22 cellular contexts compared by ENCODE assay signal in genomic region chr9:35495984-35496383, GRCh38. TPM values are rescaled to one million over a fixed set of nuclear protein-coding genes. Genes with fewer than 3 reads are reported as not detected.
DNase-seq lines count a peak whose midpoint lies in the region; ATAC-seq, FAIRE-seq and TF ChIP-seq lines count a peak whose summit lies in the region.
"Had no signal": no experiment of that assay in that cellular context is flagged by ENCODE, and none has a peak within 500 bp of the region (broad histone marks: within the 10 kb centered on the region; RNA-seq: fewer than 3 reads in every experiment).

No MANE protein-coding gene starts in this region.

- H3K27me3 Mint-ChIP-seq in activated naive CD4-positive, alpha-beta T cell treated with anti-CD3 and anti-CD28 coated beads for 36 hours (ENCODE audit: low read depth), result no peaks in the 10 kb centered on the region
- H3K27me3 Mint-ChIP-seq in activated CD8-positive, alpha-beta T cell treated with anti-CD3 and anti-CD28 coated beads, Interleukin-2, amount 10 ng/mL, durations not matched to agents 7 days and 5 days (ENCODE audit: low read depth), result no peaks in the 10 kb centered on the region

- H3K27ac Mint-ChIP-seq in activated naive CD4-positive, alpha-beta T cell treated with anti-CD3 and anti-CD28 coated beads for 36 hours, result no peak overlapping the region
- no peak overlapping the region for H3K27ac Mint-ChIP-seq in activated CD8-positive, alpha-beta T cell treated with anti-CD3 and anti-CD28 coated beads, Interleukin-2, amount 10 ng/mL, durations not matched to agents 7 days and 5 days
- H3K27ac Mint-ChIP-seq: effector memory CD8-positive, alpha-beta T cell; HFFc6 had no signal

- H3K27ac ChIP-seq in HEK293 (ENCODE audit: extremely low read depth, low read depth, low read length), result no peak overlapping the region
- H3K27ac ChIP-seq: HL-60, neutrophil, testis had no signal

- intact Hi-C loops in activated naive CD4-positive, alpha-beta T cell treated with anti-CD3 and anti-CD28 coated beads for 36 hours (cut with micrococcal nuclease), result no loop called here

- H3K4me1 Mint-ChIP-seq in activated naive CD4-positive, alpha-beta T cell treated with anti-CD3 and anti-CD28 coated beads for 36 hours (ENCODE audit: low read depth), result peaks cover 30% of the 10 kb centered on the region
- peaks cover 27% of the 10 kb centered on the region for H3K4me1 Mint-ChIP-seq in activated CD8-positive, alpha-beta T cell treated with anti-CD3 and anti-CD28 coated beads, Interleukin-2, amount 10 ng/mL, durations not matched to agents 7 days and 5 days (ENCODE audit: low read depth)

- H3K4me3 ChIP-seq in HEK293 (ENCODE audit: low read depth, low read length), result no peak overlapping the region
- H3K4me3 ChIP-seq: heart right ventricle, testis had no signal

- TF ChIP-seq CTCF in HEK293 (tag by site-specific recombination; IDR thresholded peaks at IDR 0.05), result no peak

- DNase-seq in activated naive CD4-positive, alpha-beta T cell treated with anti-CD3 and anti-CD28 coated beads for 36 hours, result peak; percentile 40
- no peak for DNase-seq in activated naive CD4-positive, alpha-beta T cell treated with anti-CD3 and anti-CD28 coated beads, Interleukin-2, amount 50 U/mL, for 16 hours
- DNase-seq in activated CD8-positive, alpha-beta T cell treated with anti-CD3 and anti-CD28 coated beads, Interleukin-2, amount 10 ng/mL, durations not matched to agents 7 days and 5 days, result peak; percentile 41
- DNase-seq in stimulated activated naive CD8-positive, alpha-beta T cell treated with anti-CD3 and anti-CD28 coated beads, Interleukin-15, Interleukin-2, amounts not matched to agents 100 U/mL and 50 U/mL, for 24 hours, result no peak
- DNase-seq in medulla oblongata (ENCODE audit: extremely low spot score), result no peak
- no peak for DNase-seq in GM12892 (ENCODE audit: insufficient read length)
- no peak for DNase-seq in SIG-M5 treated with dmso at 0.1 percent for 504 hours (lab: John Stamatoyannopoulos, UW; ENCODE audit: unreplicated experiment)
- DNase-seq: activated CD4-positive, alpha-beta T cell treated with anti-CD3 and anti-CD28 coated beads for 4 hours; activated effector memory CD4-positive, alpha-beta T cell treated with Interleukin-2 at 50 U/mL for 16 hours; effector memory CD8-positive, alpha-beta T cell; heart right ventricle; HFFc6; IMR-90; left ventricle myocardium superior; MV-4-11; NCI-H187; NCI-H226; SK-N-SH; testis had no signal

- CTCF ChIA-PET in activated naive CD4-positive, alpha-beta T cell treated with anti-CD3 and anti-CD28 coated beads for 36 hours (lab: Charles Lee), result interaction anchor here (0.6 to 2.5 kb wide), 4 partner anchors 12 to 199 kb away, joined by 3 to 8 read pairs (median 3); no protein-coding TSS in a partner anchor
- CTCF ChIA-PET in HEK293 (lab: Yijun Ruan, JAX), result interaction anchor here (0.6 to 1.4 kb wide), 7 partner anchors 10 to 532 kb away, joined by 3 to 4 read pairs (median 3); partner anchors contain the start of gene PIGO
- CTCF ChIA-PET in activated CD8-positive, alpha-beta T cell treated with anti-CD3 and anti-CD28 coated beads, Interleukin-2, amount 10 ng/mL, durations not matched to agents 7 days and 5 days (lab: Charles Lee), result interaction anchor here (0.7 to 3.1 kb wide), 4 partner anchors 11 to 597 kb away, joined by 3 to 10 read pairs (median 3); no protein-coding TSS in a partner anchor

- H3K4me3 Mint-ChIP-seq in activated naive CD4-positive, alpha-beta T cell treated with anti-CD3 and anti-CD28 coated beads for 36 hours, result peak overlapping the region; percentile 48
- H3K4me3 Mint-ChIP-seq in activated CD8-positive, alpha-beta T cell treated with anti-CD3 and anti-CD28 coated beads, Interleukin-2, amount 10 ng/mL, durations not matched to agents 7 days and 5 days, result no peak overlapping the region
- H3K4me3 Mint-ChIP-seq: effector memory CD8-positive, alpha-beta T cell; HFFc6 had no signal

- no peaks in the 10 kb centered on the region for H3K36me3 Mint-ChIP-seq in activated naive CD4-positive, alpha-beta T cell treated with anti-CD3 and anti-CD28 coated beads for 36 hours (ENCODE audit: low read depth)
- peaks cover 2% of the 10 kb centered on the region for H3K36me3 Mint-ChIP-seq in activated CD8-positive, alpha-beta T cell treated with anti-CD3 and anti-CD28 coated beads, Interleukin-2, amount 10 ng/mL, durations not matched to agents 7 days and 5 days (ENCODE audit: low read depth)

- H3K9me3 Mint-ChIP-seq in activated naive CD4-positive, alpha-beta T cell treated with anti-CD3 and anti-CD28 coated beads for 36 hours, result peaks cover 12% of the 10 kb centered on the region
- peaks cover 11% of the 10 kb centered on the region for H3K9me3 Mint-ChIP-seq in activated CD8-positive, alpha-beta T cell treated with anti-CD3 and anti-CD28 coated beads, Interleukin-2, amount 10 ng/mL, durations not matched to agents 7 days and 5 days (ENCODE audit: insufficient read depth)

- no peaks in the 10 kb centered on the region for H3K9me3 ChIP-seq in HEK293 (ENCODE audit: control insufficient read depth, insufficient read depth, low read depth, low read length)
- H3K9me3 ChIP-seq: neutrophil, SK-N-SH, testis had no signal

- peak; percentile 82 for ATAC-seq in activated CD8-positive, alpha-beta T cell treated with anti-CD3 and anti-CD28 coated beads, Interleukin-2, amount 10 ng/mL, durations not matched to agents 7 days and 5 days
- ATAC-seq in stimulated activated naive CD8-positive, alpha-beta T cell treated with anti-CD3 and anti-CD28 coated beads, Interleukin-15, Interleukin-2, amounts not matched to agents 100 U/mL and 50 U/mL, for 24 hours, result peak; percentile 45
- ATAC-seq: effector memory CD8-positive, alpha-beta T cell; heart right ventricle; left ventricle myocardium superior had no signal

- FAIRE-seq in GM12892 (lab: Jason Lieb, UNC), result no peak

- no peaks in the 10 kb centered on the region for H3K36me3 ChIP-seq in HEK293 (ENCODE audit: control insufficient read depth in 2 of 2, insufficient read depth in 1 of 2, low read length in 2 of 2)
- H3K36me3 ChIP-seq: neutrophil had no signal

- no peak for TF ChIP-seq POLR2A in GM12892 (IDR thresholded peaks at IDR 0.05; ENCODE audit: low read depth, low read length)

- POLR2A ChIA-PET in HEK293 (lab: Yijun Ruan, JAX), result no interaction called here
- POLR2A ChIA-PET in activated CD8-positive, alpha-beta T cell treated with anti-CD3 and anti-CD28 coated beads, Interleukin-2, amount 10 ng/mL, durations not matched to agents 7 days and 5 days (lab: Charles Lee), result interaction anchor here (0.6 kb wide), 1 partner anchor 12 kb away, joined by 3 read pairs; no protein-coding TSS in a partner anchor

- peaks cover 3% of the 10 kb centered on the region; the same call in 1 of the 2 replicates for H3K4me1 ChIP-seq in HEK293 (ENCODE audit: control insufficient read depth, insufficient read depth, low read length)

TF ChIP-seq in HEK293, 187 proteins besides CTCF, POLR2A, EP300 and RAD21:
- TF ChIP-seq SCRT2 (tag by site-specific recombination; IDR thresholded peaks at IDR 0.05) (peak; percentile 65), PRDM4 (tag by site-specific recombination; IDR thresholded peaks at IDR 0.05) (no peak), ZBTB1 (tag by site-specific recombination; IDR thresholded peaks at IDR 0.05) (no peak), ZNF10 (tag by site-specific recombination; IDR thresholded peaks at IDR 0.05) (no peak)

RNA-seq across cellular contexts. Expression of gene RUSC2, which starts 6.1 kb away (rescaled TPM):
- 1 to 10 TPM; 4.0 to 5.1 TPM for total RNA-seq in activated naive CD4-positive, alpha-beta T cell treated with anti-CD3 and anti-CD28 coated beads for 36 hours
- total RNA-seq in activated CD8-positive, alpha-beta T cell treated with anti-CD3 and anti-CD28 coated beads, Interleukin-2, amount 10 ng/mL, durations not matched to agents 7 days and 5 days, result 1 to 10 TPM; 1.9 to 2.3 TPM
- polyA plus RNA-seq in GM12892 (2012; ENCODE audit: missing spikeins), result not detected

Comparison
In these comparisons a context has a peak if more than half of its experiments do, and no peak if none do; other contexts are left out.
1. DNase-seq: peak in activated naive CD4-positive, alpha-beta T cell treated with anti-CD3 and anti-CD28 coated beads for 36 hours (single experiment) and activated CD8-positive, alpha-beta T cell treated with anti-CD3 and anti-CD28 coated beads, Interleukin-2, amount 10 ng/mL, durations not matched to agents 7 days and 5 days (single experiment); none in activated naive CD4-positive, alpha-beta T cell treated with anti-CD3 and anti-CD28 coated beads, Interleukin-2, amount 50 U/mL, for 16 hours (single experiment), stimulated activated naive CD8-positive, alpha-beta T cell treated with anti-CD3 and anti-CD28 coated beads, Interleukin-15, Interleukin-2, amounts not matched to agents 100 U/mL and 50 U/mL, for 24 hours (single experiment), medulla oblongata (single experiment), GM12892 (single experiment) and SIG-M5 treated with dmso at 0.1 percent for 504 hours (single experiment).